ENCODE assay signal across 33 cellular contexts in genomic region chr4:73518340-73518739, GRCh38. TPM values are rescaled to one million over a fixed set of nuclear protein-coding genes. Genes with fewer than 3 reads are reported as not detected.
"Had no signal": no experiment of that assay in that cellular context is flagged by ENCODE, and none has a peak within 500 bp of the region (broad histone marks: within the 10 kb centered on the region; RNA-seq: fewer than 3 reads in every experiment).

No MANE protein-coding gene starts in this region.

- H3K27me3 ChIP-seq: stomach, suprapubic skin, testis, thyroid gland, tibial artery, tibial nerve, transverse colon, upper lobe of left lung, upper lobe of right lung, uterus, vagina had no signal

- H3K36me3 ChIP-seq: stomach, suprapubic skin, thoracic aorta, thyroid gland, tibial artery, tibial nerve, transverse colon, upper lobe of left lung, upper lobe of right lung, uterus, vagina had no signal

- H3K9me3 ChIP-seq: stomach, suprapubic skin, testis, thoracic aorta, thyroid gland, tibial artery, tibial nerve, transverse colon, upper lobe of left lung, upper lobe of right lung, uterus, vagina had no signal

- ATAC-seq: stimulated activated effector memory CD8-positive, alpha-beta T cell treated with anti-CD3 and anti-CD28 coated beads, Interleukin-12 subunit alpha, Interleukin-12 subunit beta, amount 100 ng/mL, for 72 hours; stimulated activated memory B cell treated with anti-CD40 and anti-IgM and Interleukin-4, amounts not matched to agents 10 μg/mL and 1 μg/mL and 100 μg/mL, for 72 hours; stimulated activated naive B cell treated with anti-CD40 and anti-IgM and Interleukin-4, amounts not matched to agents 10 μg/mL and 1 μg/mL and 100 μg/mL, for 72 hours; stimulated activated naive CD8-positive, alpha-beta T cell treated with anti-CD3 and anti-CD28 coated beads, Interleukin-15, amount 100 ng/mL, for 72 hours; stimulated activated naive CD8-positive, alpha-beta T cell treated with anti-CD3 and anti-CD28 coated beads, Interleukin-15, Interleukin-2, amounts not matched to agents 100 U/mL and 50 U/mL, for 24 hours; upper lobe of right lung had no signal

- DNase-seq: stimulated activated CD4-positive, alpha-beta T cell treated with anti-CD3 and anti-CD28 coated beads, Interleukin-2, amount 100 ng/mL, for 48 hours; stimulated activated CD4-positive, alpha-beta T cell treated with anti-CD3 and anti-CD28 coated beads, Interleukin-4, amount 100 ng/mL, for 1 hour; stimulated activated CD4-positive, alpha-beta T cell treated with anti-CD3 and anti-CD28 coated beads, Interleukin-4, amount 100 ng/mL, for 24 hours; stimulated activated CD4-positive, alpha-beta T cell treated with anti-CD3 and anti-CD28 coated beads, Interleukin-4, amount 100 ng/mL, for 4 hours; stimulated activated CD8-positive, alpha-beta memory T cell treated with anti-CD3 and anti-CD28 coated beads, Interleukin-4, amount 100 ng/mL, for 48 hours; stimulated activated naive B cell treated with anti-CD40 and anti-IgM and Interleukin-4, amounts not matched to agents 10 μg/mL and 1 μg/mL and 100 μg/mL, for 72 hours; stimulated activated naive CD4-positive, alpha-beta T cell; stimulated activated naive CD4-positive, alpha-beta T cell treated with Interleukin-2 at 50 U/mL for 16 hours; stimulated activated naive CD8-positive, alpha-beta T cell treated with anti-CD3 and anti-CD28 coated beads, Interleukin-15, amount 100 ng/mL, for 72 hours; stimulated activated naive CD8-positive, alpha-beta T cell treated with anti-CD3 and anti-CD28 coated beads, Interleukin-15, Interleukin-2, amounts not matched to agents 100 U/mL and 50 U/mL, for 24 hours; stomach; substantia nigra; testis; thyroid gland; tibial artery; transverse colon; trophoblast cell; upper lobe of left lung; upper lobe of right lung; uterus had no signal

- H3K4me1 ChIP-seq: stomach, suprapubic skin, testis, thyroid gland, tibial nerve, transverse colon, upper lobe of left lung, upper lobe of right lung, uterus, vagina had no signal

- H3K4me1 Mint-ChIP-seq: stimulated activated effector memory CD8-positive, alpha-beta T cell treated with anti-CD3 and anti-CD28 coated beads, Interleukin-12 subunit alpha, Interleukin-12 subunit beta, amount 100 ng/mL, for 72 hours; stimulated activated naive CD8-positive, alpha-beta T cell treated with anti-CD3 and anti-CD28 coated beads, Interleukin-15, amount 100 ng/mL, for 72 hours had no signal

- H3K27ac ChIP-seq: stomach, suprapubic skin, testis, thoracic aorta, thyroid gland, tibial artery, tibial nerve, transverse colon, upper lobe of left lung, upper lobe of right lung, uterus, vagina had no signal

- H3K36me3 Mint-ChIP-seq: stimulated activated effector memory CD8-positive, alpha-beta T cell treated with anti-CD3 and anti-CD28 coated beads, Interleukin-12 subunit alpha, Interleukin-12 subunit beta, amount 100 ng/mL, for 72 hours; stimulated activated memory B cell treated with anti-CD40 and anti-IgM and Interleukin-4, amounts not matched to agents 10 μg/mL and 1 μg/mL and 100 μg/mL, for 72 hours; stimulated activated naive B cell treated with anti-CD40 and anti-IgM and Interleukin-4, amounts not matched to agents 10 μg/mL and 1 μg/mL and 100 μg/mL, for 72 hours; type B pancreatic cell had no signal

- H3K4me3 ChIP-seq: stomach, suprapubic skin, testis, thoracic aorta, thyroid gland, tibial artery, tibial nerve, transverse colon, upper lobe of left lung, upper lobe of right lung, uterus, vagina had no signal

- FAIRE-seq: urothelium cell line had no signal

- H3K27ac Mint-ChIP-seq: stimulated activated effector memory CD8-positive, alpha-beta T cell treated with anti-CD3 and anti-CD28 coated beads, Interleukin-12 subunit alpha, Interleukin-12 subunit beta, amount 100 ng/mL, for 72 hours; stimulated activated memory B cell treated with anti-CD40 and anti-IgM and Interleukin-4, amounts not matched to agents 10 μg/mL and 1 μg/mL and 100 μg/mL, for 72 hours; stimulated activated naive B cell treated with anti-CD40 and anti-IgM and Interleukin-4, amounts not matched to agents 10 μg/mL and 1 μg/mL and 100 μg/mL, for 72 hours; stimulated activated naive CD8-positive, alpha-beta T cell treated with anti-CD3 and anti-CD28 coated beads, Interleukin-15, amount 100 ng/mL, for 72 hours; stimulated activated naive CD8-positive, alpha-beta T cell treated with anti-CD3 and anti-CD28 coated beads, Interleukin-15, Interleukin-2, amounts not matched to agents 100 ng/mL and 50 ng/mL, for 24 hours; type B pancreatic cell had no signal

- H3K4me3 Mint-ChIP-seq: stimulated activated effector memory CD8-positive, alpha-beta T cell treated with anti-CD3 and anti-CD28 coated beads, Interleukin-12 subunit alpha, Interleukin-12 subunit beta, amount 100 ng/mL, for 72 hours; stimulated activated memory B cell treated with anti-CD40 and anti-IgM and Interleukin-4, amounts not matched to agents 10 μg/mL and 1 μg/mL and 100 μg/mL, for 72 hours; stimulated activated naive B cell treated with anti-CD40 and anti-IgM and Interleukin-4, amounts not matched to agents 10 μg/mL and 1 μg/mL and 100 μg/mL, for 72 hours; stimulated activated naive CD8-positive, alpha-beta T cell treated with anti-CD3 and anti-CD28 coated beads, Interleukin-15, amount 100 ng/mL, for 72 hours; stimulated activated naive CD8-positive, alpha-beta T cell treated with anti-CD3 and anti-CD28 coated beads, Interleukin-15, Interleukin-2, amounts not matched to agents 100 ng/mL and 50 ng/mL, for 24 hours; type B pancreatic cell had no signal

- H3K9me3 Mint-ChIP-seq: stimulated activated effector memory CD8-positive, alpha-beta T cell treated with anti-CD3 and anti-CD28 coated beads, Interleukin-12 subunit alpha, Interleukin-12 subunit beta, amount 100 ng/mL, for 72 hours; stimulated activated memory B cell treated with anti-CD40 and anti-IgM and Interleukin-4, amounts not matched to agents 10 μg/mL and 1 μg/mL and 100 μg/mL, for 72 hours; stimulated activated naive CD8-positive, alpha-beta T cell treated with anti-CD3 and anti-CD28 coated beads, Interleukin-15, amount 100 ng/mL, for 72 hours; stimulated activated naive CD8-positive, alpha-beta T cell treated with anti-CD3 and anti-CD28 coated beads, Interleukin-15, Interleukin-2, amounts not matched to agents 100 ng/mL and 50 ng/mL, for 24 hours; type B pancreatic cell had no signal

RNA-seq across cellular contexts. Expression of gene AFM, which starts 36.8 kb away (rescaled TPM):
- total RNA-seq: subcutaneous adipose tissue, suprapubic skin, temporal lobe, thoracic aorta, thyroid gland, tibial nerve, transverse colon, upper lobe of right lung, ureter, urinary bladder, vagina had no signal
